ENCODE assay signal across 33 cellular contexts in the genomic region with DNA sequence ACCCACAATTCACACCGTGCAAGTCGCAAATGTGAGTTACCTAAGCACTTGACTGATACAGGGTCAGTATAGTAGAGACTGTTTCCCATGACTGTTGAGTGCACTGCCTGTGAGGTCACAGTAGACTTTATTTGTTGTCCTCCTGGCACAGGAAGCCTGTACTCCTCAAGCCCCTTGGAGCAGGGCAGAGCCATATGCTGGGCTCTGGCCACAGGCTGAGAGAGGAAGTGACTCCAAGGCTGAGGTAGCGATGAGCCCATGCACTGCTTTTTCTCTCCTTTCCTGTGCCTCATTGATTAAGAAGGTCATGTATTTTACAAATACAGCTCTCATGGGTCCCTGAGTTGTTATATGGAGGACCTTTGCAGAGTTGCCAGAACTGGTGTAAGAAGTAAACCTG.
"Had no signal": no experiment of that assay in that cellular context is flagged by ENCODE, and none has a peak within 500 bp of the region (broad histone marks: within the 10 kb centered on the region; RNA-seq: fewer than 3 reads in every experiment).

No MANE protein-coding gene starts in this region.

- H3K27me3 ChIP-seq: ascending aorta, breast epithelium, cardiac muscle cell, colonic mucosa, esophagus squamous epithelium, heart left ventricle had no signal

- H3K4me1 Mint-ChIP-seq: activated B cell treated with CpG ODN at 0.5 μM for 24 hours; activated CD4-positive, alpha-beta T cell treated with anti-CD3 and anti-CD28 coated beads for 36 hours; activated CD4-positive, alpha-beta T cell treated with anti-CD3 and anti-CD28 coated beads, Interleukin-2, amount 10 ng/mL, durations not matched to agents 24 days and 14 days; activated naive CD4-positive, alpha-beta T cell treated with anti-CD3 and anti-CD28 coated beads, Interleukin-2, amount 10 ng/mL, durations not matched to agents 7 days and 5 days; activated naive CD8-positive, alpha-beta T cell treated with anti-CD3 and anti-CD28 coated beads, Interleukin-2, amount 10 ng/mL, durations not matched to agents 7 days and 5 days; brain had no signal

- H3K4me3 ChIP-seq: ascending aorta, breast epithelium, cardiac muscle cell, colonic mucosa, dorsolateral prefrontal cortex, esophagus squamous epithelium, heart left ventricle had no signal

- H3K9me3 ChIP-seq: colonic mucosa had no signal

- ATAC-seq: activated CD4-positive, alpha-beta T cell treated with anti-CD3 and anti-CD28 coated beads for 36 hours; activated CD4-positive, CD25-positive, alpha-beta regulatory T cell treated with anti-CD3 and anti-CD28 coated beads, Interleukin-2, amount 50 U/mL, for 24 hours; activated CD8-positive, alpha-beta T cell treated with anti-CD3 and anti-CD28 coated beads, Interleukin-2, amount 10 ng/mL, durations not matched to agents 7 days and 5 days; activated naive CD4-positive, alpha-beta T cell treated with anti-CD3 and anti-CD28 coated beads, Interleukin-2, amount 50 U/mL, for 72 hours; activated T-cell treated with anti-CD3 and anti-CD28 coated beads, Interleukin-2, amount 50 U/mL, for 72 hours; heart left ventricle; T-helper 17 cell had no signal

- H3K27ac ChIP-seq: ascending aorta, breast epithelium, cardiac muscle cell, colonic mucosa, dorsolateral prefrontal cortex, epithelial cell of prostate, esophagus squamous epithelium, heart left ventricle, WERI-Rb-1 had no signal

- H3K36me3 ChIP-seq: ascending aorta, breast epithelium, cardiac muscle cell, colonic mucosa, esophagus squamous epithelium, heart left ventricle, WERI-Rb-1 had no signal

- H3K9me3 Mint-ChIP-seq: activated CD4-positive, alpha-beta T cell treated with anti-CD3 and anti-CD28 coated beads, Interleukin-2, amount 10 ng/mL, durations not matched to agents 24 days and 14 days; activated naive CD4-positive, alpha-beta T cell treated with anti-CD3 and anti-CD28 coated beads, Interleukin-2, amount 10 ng/mL, durations not matched to agents 7 days and 5 days; activated naive CD8-positive, alpha-beta T cell treated with anti-CD3 and anti-CD28 coated beads, Interleukin-2, amount 10 ng/mL, durations not matched to agents 7 days and 5 days; activated T-cell treated with anti-CD3 and anti-CD28 coated beads, Interleukin-2, amount 50 U/mL, for 72 hours had no signal

- H3K36me3 Mint-ChIP-seq: activated CD4-positive, alpha-beta memory T cell treated with anti-CD3 and anti-CD28 coated beads for 36 hours; activated naive CD4-positive, alpha-beta T cell treated with anti-CD3 and anti-CD28 coated beads, Interleukin-2, amount 10 ng/mL, durations not matched to agents 7 days and 5 days; activated naive CD4-positive, alpha-beta T cell treated with anti-CD3 and anti-CD28 coated beads, Interleukin-2, amount 50 U/mL, for 72 hours; activated naive CD8-positive, alpha-beta T cell treated with anti-CD3 and anti-CD28 coated beads, Interleukin-2, amount 10 ng/mL, durations not matched to agents 7 days and 5 days; brain had no signal

- DNase-seq: activated B cell treated with CpG ODN at 0.5 μM for 24 hours; activated CD4-positive, alpha-beta memory T cell treated with anti-CD3 and anti-CD28 coated beads for 36 hours; activated CD4-positive, alpha-beta T cell treated with anti-CD3 and anti-CD28 coated beads for 36 hours; activated CD4-positive, alpha-beta T cell treated with anti-CD3 and anti-CD28 coated beads, Interleukin-2, amount 10 ng/mL, durations not matched to agents 24 days and 14 days; activated CD8-positive, alpha-beta memory T cell treated with anti-CD3 and anti-CD28 coated beads, Interleukin-2, amount 50 U/mL, for 48 hours; activated CD8-positive, alpha-beta T cell treated with anti-CD3 and anti-CD28 coated beads, Interleukin-2, amount 10 ng/mL, durations not matched to agents 7 days and 5 days; activated gamma-delta T cell; activated naive CD4-positive, alpha-beta T cell; activated naive CD4-positive, alpha-beta T cell treated with anti-CD3 and anti-CD28 coated beads, Interleukin-2, amount 10 ng/mL, durations not matched to agents 7 days and 5 days; activated naive CD8-positive, alpha-beta T cell treated with anti-CD3 and anti-CD28 coated beads, Interleukin-2, amount 10 ng/mL, durations not matched to agents 7 days and 5 days; activated T-cell treated with anti-CD3 and anti-CD28 coated beads for 4 hours; activated T-cell treated with anti-CD3 and anti-CD28 coated beads, Interleukin-2, amount 50 U/mL, for 24 hours; activated T-cell treated with anti-CD3 and anti-CD28 coated beads, Interleukin-2, amount 50 U/mL, for 72 hours; central memory CD4-positive, alpha-beta T cell; cerebellar nuclear complex; colonic mucosa; dorsolateral prefrontal cortex; effector memory CD4-positive, alpha-beta T cell; esophagus squamous epithelium; foreskin fibroblast; glutamatergic neuron; heart left ventricle; hypothalamus; T-helper 1 cell; T-helper 17 cell; WERI-Rb-1 had no signal

- H3K4me1 ChIP-seq: ascending aorta, breast epithelium, colonic mucosa, esophagus squamous epithelium, heart left ventricle had no signal

- H3K27ac Mint-ChIP-seq: activated B cell treated with CpG ODN at 0.5 μM for 24 hours; activated CD4-positive, alpha-beta memory T cell treated with anti-CD3 and anti-CD28 coated beads for 36 hours; activated CD4-positive, alpha-beta T cell treated with anti-CD3 and anti-CD28 coated beads for 36 hours; activated CD4-positive, alpha-beta T cell treated with anti-CD3 and anti-CD28 coated beads, Interleukin-2, amount 10 ng/mL, durations not matched to agents 24 days and 14 days; activated CD8-positive, alpha-beta T cell treated with anti-CD3 and anti-CD28 coated beads, Interleukin-2, amount 10 ng/mL, durations not matched to agents 7 days and 5 days; activated naive CD4-positive, alpha-beta T cell treated with anti-CD3 and anti-CD28 coated beads, Interleukin-2, amount 10 ng/mL, durations not matched to agents 7 days and 5 days; activated naive CD8-positive, alpha-beta T cell treated with anti-CD3 and anti-CD28 coated beads, Interleukin-2, amount 10 ng/mL, durations not matched to agents 7 days and 5 days; activated T-cell treated with anti-CD3 and anti-CD28 coated beads, Interleukin-2, amount 50 U/mL, for 24 hours; activated T-cell treated with anti-CD3 and anti-CD28 coated beads, Interleukin-2, amount 50 U/mL, for 72 hours; brain; T-helper 17 cell had no signal

- H3K4me3 Mint-ChIP-seq: activated B cell treated with CpG ODN at 0.5 μM for 24 hours; activated CD4-positive, alpha-beta memory T cell treated with anti-CD3 and anti-CD28 coated beads for 36 hours; activated CD4-positive, alpha-beta T cell treated with anti-CD3 and anti-CD28 coated beads for 36 hours; activated CD4-positive, alpha-beta T cell treated with anti-CD3 and anti-CD28 coated beads, Interleukin-2, amount 10 ng/mL, durations not matched to agents 24 days and 14 days; activated CD8-positive, alpha-beta T cell treated with anti-CD3 and anti-CD28 coated beads, Interleukin-2, amount 10 ng/mL, durations not matched to agents 7 days and 5 days; activated naive CD4-positive, alpha-beta T cell treated with anti-CD3 and anti-CD28 coated beads, Interleukin-2, amount 10 ng/mL, durations not matched to agents 7 days and 5 days; activated naive CD8-positive, alpha-beta T cell treated with anti-CD3 and anti-CD28 coated beads, Interleukin-2, amount 10 ng/mL, durations not matched to agents 7 days and 5 days; activated T-cell treated with anti-CD3 and anti-CD28 coated beads, Interleukin-2, amount 50 U/mL, for 24 hours; activated T-cell treated with anti-CD3 and anti-CD28 coated beads, Interleukin-2, amount 50 U/mL, for 72 hours; brain; T-helper 17 cell had no signal
